ENCODE assay signal across 8 cellular contexts in genomic region chr2:25257032-25257455, GRCh38.
DNase-seq lines count a peak whose midpoint lies in the region; ATAC-seq, FAIRE-seq and TF ChIP-seq lines count a peak whose summit lies in the region.

No MANE protein-coding gene starts in this region.

- no peaks in the 10 kb centered on the region for H3K9me3 Mint-ChIP-seq in brain

- H3K4me1 ChIP-seq in thoracic aorta (ENCODE audit: control insufficient read depth in 1 of 2, low read depth in 2 of 2) = peaks cover 3 to 21% of the 10 kb centered on the region in 2 donors

- no peak overlapping the region for H3K4me3 ChIP-seq in thoracic aorta

- no peaks in the 10 kb centered on the region for H3K9me3 ChIP-seq in thoracic aorta

- peaks cover 7% of the 10 kb centered on the region for H3K36me3 ChIP-seq in thoracic aorta

- TF ChIP-seq CTCF in brain (conservative IDR thresholded peaks at IDR 0.05) (no peak), thoracic aorta (IDR thresholded peaks at IDR 0.05) (no peak)

- H3K27ac Mint-ChIP-seq in brain = peak overlapping the region; percentile 34 to 98 (median 94)

- peak overlapping the region; percentile 32 to 74 (median 45) for H3K4me3 Mint-ChIP-seq in brain

- H3K4me1 Mint-ChIP-seq in brain = peaks cover 85% of the 10 kb centered on the region

- no peaks in the 10 kb centered on the region for H3K27me3 ChIP-seq in thoracic aorta (replicated peaks; ENCODE audit: insufficient read depth)

- no peak for ATAC-seq in thoracic aorta (ENCODE audit: insufficient number of reproducible peaks, low FRiP score, low read depth)
- no peak for ATAC-seq in GM18867 (IDR thresholded peaks at IDR 0.05; ENCODE audit: unreplicated experiment)

- peak; percentile 46 to 78 for DNase-seq in NCI-H524 (lab: John Stamatoyannopoulos, UW)
- no peak for DNase-seq in NCI-H524 treated with DMSO at 0.1 percent for 48 hours (lab: John Stamatoyannopoulos, UW)
- no peak for DNase-seq in thoracic aorta (ENCODE audit: low spot score)
- no peak for DNase-seq in activated effector memory CD4-positive, alpha-beta T cell treated with Interleukin-2 at 50 U/mL for 16 hours
- no peak for DNase-seq in KG1 (lab: John Stamatoyannopoulos, UW)

- H3K27me3 Mint-ChIP-seq in brain = peaks cover 7% of the 10 kb centered on the region

- FAIRE-seq in islet of Langerhans (lab: Jason Lieb, UNC) = peak; percentile 58

- peak overlapping the region; percentile 37 to 53 for H3K27ac ChIP-seq in thoracic aorta

- peaks cover 42% of the 10 kb centered on the region for H3K36me3 Mint-ChIP-seq in brain

Comparison
In these comparisons a context has a peak if more than half of its experiments do, and no peak if none do; other contexts are left out.
1. DNase-seq: peak in NCI-H524 (2 of 2); none in NCI-H524 treated with DMSO at 0.1 percent for 48 hours (single experiment), thoracic aorta (single experiment), activated effector memory CD4-positive, alpha-beta T cell treated with Interleukin-2 at 50 U/mL for 16 hours (single experiment) and KG1 (single experiment).